ENCODE assay signal across 9 cellular contexts in genomic region chr6:3208096-3208774, GRCh38. TPM values are rescaled to one million over a fixed set of nuclear protein-coding genes. Genes with fewer than 3 reads are reported as not detected.
DNase-seq lines count a peak whose midpoint lies in the region; ATAC-seq lines count a peak whose summit lies in the region.
"Had no signal": no experiment of that assay in that cellular context is flagged by ENCODE, and none has a peak within 500 bp of the region (broad histone marks: within the 10 kb centered on the region; RNA-seq: fewer than 3 reads in every experiment).

No MANE protein-coding gene starts in this region.

- peak overlapping the region; percentile 7 for H3K27ac Mint-ChIP-seq in activated CD4-positive, alpha-beta memory T cell treated with anti-CD3 and anti-CD28 coated beads for 36 hours
- H3K27ac Mint-ChIP-seq in activated CD4-positive, alpha-beta memory T cell treated with anti-CD3 and anti-CD28 coated beads, Interleukin-2, amount 10 ng/mL, durations not matched to agents 7 days and 5 days = no peak overlapping the region
- no peak overlapping the region for H3K27ac Mint-ChIP-seq in stimulated activated naive B cell treated with anti-CD40 and anti-IgM and Interleukin-4, amounts not matched to agents 10 μg/mL and 1 μg/mL and 100 μg/mL, for 72 hours

- H3K36me3 Mint-ChIP-seq in activated CD4-positive, alpha-beta memory T cell treated with anti-CD3 and anti-CD28 coated beads for 36 hours = no peaks in the 10 kb centered on the region
- H3K36me3 Mint-ChIP-seq in activated CD4-positive, alpha-beta memory T cell treated with anti-CD3 and anti-CD28 coated beads, Interleukin-2, amount 10 ng/mL, durations not matched to agents 7 days and 5 days (ENCODE audit: low read depth) = no peaks in the 10 kb centered on the region
- H3K36me3 Mint-ChIP-seq in stimulated activated naive B cell treated with anti-CD40 and anti-IgM and Interleukin-4, amounts not matched to agents 10 μg/mL and 1 μg/mL and 100 μg/mL, for 72 hours = peaks cover 4 to 22% of the 10 kb centered on the region in 2 donors

- peaks cover 30% of the 10 kb centered on the region for H3K4me1 Mint-ChIP-seq in activated CD4-positive, alpha-beta memory T cell treated with anti-CD3 and anti-CD28 coated beads for 36 hours (ENCODE audit: low read depth)
- peaks cover 19% of the 10 kb centered on the region for H3K4me1 Mint-ChIP-seq in activated CD4-positive, alpha-beta memory T cell treated with anti-CD3 and anti-CD28 coated beads, Interleukin-2, amount 10 ng/mL, durations not matched to agents 7 days and 5 days
- peaks cover 51 to 69% of the 10 kb centered on the region in 2 donors for H3K4me1 Mint-ChIP-seq in stimulated activated naive B cell treated with anti-CD40 and anti-IgM and Interleukin-4, amounts not matched to agents 10 μg/mL and 1 μg/mL and 100 μg/mL, for 72 hours

- no peak for DNase-seq in activated CD4-positive, alpha-beta memory T cell treated with anti-CD3 and anti-CD28 coated beads for 36 hours
- DNase-seq in activated CD4-positive, alpha-beta memory T cell treated with anti-CD3 and anti-CD28 coated beads, Interleukin-2, amount 10 ng/mL, durations not matched to agents 7 days and 5 days = no peak
- DNase-seq in T1000 (lab: John Stamatoyannopoulos, UW) (peak; percentile 54), fibroblast of peridontal ligament (ENCODE audit: extremely low read depth) (peak; percentile 82), SW 1271 (lab: John Stamatoyannopoulos, UW) (no peak), NCI-H1092 (lab: John Stamatoyannopoulos, UW) (no peak), D341Med (ENCODE audit: low spot score) (no peak)
- no peak for DNase-seq in stimulated activated naive B cell treated with anti-CD40 and anti-IgM and Interleukin-4, amounts not matched to agents 10 μg/mL and 1 μg/mL and 100 μg/mL, for 72 hours
- DNase-seq: activated CD4-positive, alpha-beta T cell treated with anti-CD3 and anti-CD28 coated beads, Interleukin-2, amount 50 U/mL, for 1 hour had no signal

- H3K9me3 Mint-ChIP-seq in activated CD4-positive, alpha-beta memory T cell treated with anti-CD3 and anti-CD28 coated beads for 36 hours = no peaks in the 10 kb centered on the region
- no peaks in the 10 kb centered on the region for H3K9me3 Mint-ChIP-seq in activated CD4-positive, alpha-beta memory T cell treated with anti-CD3 and anti-CD28 coated beads, Interleukin-2, amount 10 ng/mL, durations not matched to agents 7 days and 5 days
- H3K9me3 Mint-ChIP-seq in stimulated activated naive B cell treated with anti-CD40 and anti-IgM and Interleukin-4, amounts not matched to agents 10 μg/mL and 1 μg/mL and 100 μg/mL, for 72 hours = peaks cover 4 to 7% of the 10 kb centered on the region in 2 donors

- CTCF ChIA-PET in activated CD4-positive, alpha-beta memory T cell treated with anti-CD3 and anti-CD28 coated beads for 36 hours (lab: Charles Lee) = interaction anchor here (1.7 to 2.7 kb wide), 2 partner anchors 43 to 81 kb away, joined by 10 to 13 read pairs; no protein-coding TSS in a partner anchor
- CTCF ChIA-PET in activated CD4-positive, alpha-beta memory T cell treated with anti-CD3 and anti-CD28 coated beads, Interleukin-2, amount 10 ng/mL, durations not matched to agents 7 days and 5 days (lab: Charles Lee) = interaction anchor here (1.0 to 2.6 kb wide), 4 partner anchors 21 to 51 kb away, joined by 3 to 9 read pairs (median 6); partner anchors contain the start of gene TUBB2A

- peaks cover 25% of the 10 kb centered on the region for H3K27me3 Mint-ChIP-seq in activated CD4-positive, alpha-beta memory T cell treated with anti-CD3 and anti-CD28 coated beads for 36 hours
- H3K27me3 Mint-ChIP-seq in activated CD4-positive, alpha-beta memory T cell treated with anti-CD3 and anti-CD28 coated beads, Interleukin-2, amount 10 ng/mL, durations not matched to agents 7 days and 5 days = peaks cover 12% of the 10 kb centered on the region
- H3K27me3 Mint-ChIP-seq in stimulated activated naive B cell treated with anti-CD40 and anti-IgM and Interleukin-4, amounts not matched to agents 10 μg/mL and 1 μg/mL and 100 μg/mL, for 72 hours = peaks cover 26 to 33% of the 10 kb centered on the region in 2 donors

- intact Hi-C loops in activated CD4-positive, alpha-beta memory T cell treated with anti-CD3 and anti-CD28 coated beads for 36 hours (cut with micrococcal nuclease) = loop anchor here (2.0 kb wide), 3 partner anchors 43 to 139 kb away; partner anchors contain the start of gene RIPK1

- no peak overlapping the region for H3K4me3 Mint-ChIP-seq in activated CD4-positive, alpha-beta memory T cell treated with anti-CD3 and anti-CD28 coated beads for 36 hours
- H3K4me3 Mint-ChIP-seq in activated CD4-positive, alpha-beta memory T cell treated with anti-CD3 and anti-CD28 coated beads, Interleukin-2, amount 10 ng/mL, durations not matched to agents 7 days and 5 days = no peak overlapping the region
- H3K4me3 Mint-ChIP-seq in stimulated activated naive B cell treated with anti-CD40 and anti-IgM and Interleukin-4, amounts not matched to agents 10 μg/mL and 1 μg/mL and 100 μg/mL, for 72 hours = peak overlapping the region; percentile 0 to 29

- no peak for ATAC-seq in stimulated activated naive B cell treated with anti-CD40 and anti-IgM and Interleukin-4, amounts not matched to agents 10 μg/mL and 1 μg/mL and 100 μg/mL, for 72 hours (replicated peaks)

- POLR2A ChIA-PET in activated CD4-positive, alpha-beta memory T cell treated with anti-CD3 and anti-CD28 coated beads for 36 hours (lab: Charles Lee) = interaction anchor here (0.6 to 2.9 kb wide), 3 partner anchors 14 to 51 kb away, joined by 3 to 10 read pairs (median 9); partner anchors contain the start of gene TUBB2A
- POLR2A ChIA-PET in activated CD4-positive, alpha-beta memory T cell treated with anti-CD3 and anti-CD28 coated beads, Interleukin-2, amount 10 ng/mL, durations not matched to agents 7 days and 5 days (lab: Charles Lee) = interaction anchor here (0.9 to 1.0 kb wide), 2 partner anchors 14 to 51 kb away, joined by 3 to 4 read pairs; partner anchors contain the start of gene TUBB2A

RNA-seq across cellular contexts. Expression of gene TUBB2B, which starts 19.2 kb away (rescaled TPM):
- total RNA-seq in activated CD4-positive, alpha-beta memory T cell treated with anti-CD3 and anti-CD28 coated beads for 36 hours = under 1 TPM in 1 of 2 experiments, not detected in 1; 0.29 TPM
- total RNA-seq in activated CD4-positive, alpha-beta memory T cell treated with anti-CD3 and anti-CD28 coated beads, Interleukin-2, amount 10 ng/mL, durations not matched to agents 7 days and 5 days = not detected

RNA-seq across cellular contexts. Expression of gene PSMG4, which starts 50.5 kb away (rescaled TPM):
- total RNA-seq in activated CD4-positive, alpha-beta memory T cell treated with anti-CD3 and anti-CD28 coated beads for 36 hours = 10 to 100 TPM; 24.2 to 25.2 TPM
- 10 to 100 TPM; 19.8 to 21.4 TPM for total RNA-seq in activated CD4-positive, alpha-beta memory T cell treated with anti-CD3 and anti-CD28 coated beads, Interleukin-2, amount 10 ng/mL, durations not matched to agents 7 days and 5 days

RNA-seq across cellular contexts. Expression of gene TUBB2A, which starts 50.9 kb away (rescaled TPM):
- total RNA-seq in activated CD4-positive, alpha-beta memory T cell treated with anti-CD3 and anti-CD28 coated beads for 36 hours = 1 to 10 TPM; 4.2 to 4.6 TPM
- 1 to 10 TPM; 2.5 to 3.6 TPM for total RNA-seq in activated CD4-positive, alpha-beta memory T cell treated with anti-CD3 and anti-CD28 coated beads, Interleukin-2, amount 10 ng/mL, durations not matched to agents 7 days and 5 days

Comparison
In these comparisons a context has a peak if more than half of its experiments do, and no peak if none do; other contexts are left out.
1. DNase-seq: peak in T1000 (single experiment) and fibroblast of peridontal ligament (single experiment); none in activated CD4-positive, alpha-beta memory T cell treated with anti-CD3 and anti-CD28 coated beads for 36 hours (single experiment), activated CD4-positive, alpha-beta memory T cell treated with anti-CD3 and anti-CD28 coated beads, Interleukin-2, amount 10 ng/mL, durations not matched to agents 7 days and 5 days (single experiment), stimulated activated naive B cell treated with anti-CD40 and anti-IgM and Interleukin-4, amounts not matched to agents 10 μg/mL and 1 μg/mL and 100 μg/mL, for 72 hours (single experiment), SW 1271 (0 of 2), NCI-H1092 (single experiment) and D341Med (single experiment).
2. H3K4me3 Mint-ChIP-seq: peak in stimulated activated naive B cell treated with anti-CD40 and anti-IgM and Interleukin-4, amounts not matched to agents 10 μg/mL and 1 μg/mL and 100 μg/mL, for 72 hours (2 of 2); none in activated CD4-positive, alpha-beta memory T cell treated with anti-CD3 and anti-CD28 coated beads for 36 hours (single experiment) and activated CD4-positive, alpha-beta memory T cell treated with anti-CD3 and anti-CD28 coated beads, Interleukin-2, amount 10 ng/mL, durations not matched to agents 7 days and 5 days (single experiment).